ENCODE assay signal across 7 cellular contexts in genomic region chr22:37656583-37656982, GRCh38. TPM values are rescaled to one million over a fixed set of nuclear protein-coding genes. Genes with fewer than 3 reads are reported as not detected.
DNase-seq lines count a peak whose midpoint lies in the region; ATAC-seq, FAIRE-seq and TF ChIP-seq lines count a peak whose summit lies in the region.
"Not testable (repeated sequence)": the region's sequence is repeated elsewhere in the genome, so short reads cannot be mapped to it uniquely, and the experiment has no call there.

No MANE protein-coding gene starts in this region.

- not testable (repeated sequence) for H3K9me3 Mint-ChIP-seq in activated CD4-positive, alpha-beta T cell treated with anti-CD3 and anti-CD28 coated beads, Interleukin-2, amount 10 ng/mL, durations not matched to agents 24 days and 14 days; activated T-helper 17 cell treated with anti-CD3 and anti-CD28 coated beads, Interleukin-2, amount 50 U/mL, for 72 hours; naive thymus-derived CD8-positive, alpha-beta T cell

- H3K4me1 ChIP-seq in BLaER1 (peaks cover 30% of the 10 kb centered on the region), OCI-LY1 (ENCODE audit: insufficient read depth, low read length, severe bottlenecking) (peaks cover 28% of the 10 kb centered on the region), K562 (replicated peaks in 1 of 2; ENCODE audit: control insufficient read depth in 2 of 2, insufficient read depth in 2 of 2, low read length in 2 of 2) (peaks cover 19 to 27% of the 10 kb centered on the region in 2 experiments), gastrocnemius medialis (peaks cover 28 to 30% of the 10 kb centered on the region in 2 donors)

- not testable (repeated sequence) for H3K27me3 ChIP-seq in BLaER1; OCI-LY1 (ENCODE audit: insufficient read depth, low read length); K562 (ENCODE audit: control insufficient read depth in 2 of 2, insufficient read depth in 2 of 2, low read length in 2 of 2); gastrocnemius medialis

- in situ Hi-C loops in K562 (cut with MboI); gastrocnemius medialis (cut with MboI; ENCODE audit: low sequenced_read_pairs in 4 of 4): not testable (repeated sequence)

- 95% methylated on average over 4 of the region's 4 CpGs for WGBS in K562 (ENCODE audit: insufficient coverage, low coverage, missing lambda C conversion rate)

- not testable (repeated sequence) for BruUV-seq in K562 (replicated peaks; lab: Mats Ljungman, UMichigan)

- H3K4me3 Mint-ChIP-seq in activated CD4-positive, alpha-beta T cell treated with anti-CD3 and anti-CD28 coated beads, Interleukin-2, amount 10 ng/mL, durations not matched to agents 24 days and 14 days; activated T-helper 17 cell treated with anti-CD3 and anti-CD28 coated beads, Interleukin-2, amount 50 U/mL, for 72 hours: not testable (repeated sequence)
- H3K4me3 Mint-ChIP-seq in naive thymus-derived CD8-positive, alpha-beta T cell: peak overlapping the region in 1 of 10 donors; percentile 15

- H3K36me3 ChIP-seq in BLaER1 (peaks cover 31% of the 10 kb centered on the region), OCI-LY1 (ENCODE audit: insufficient read depth, low read length) (peaks cover 28% of the 10 kb centered on the region), K562 (ENCODE audit: control insufficient read depth, insufficient read depth, low read length) (peaks cover 28% of the 10 kb centered on the region; the same call in 2 of the 3 replicates)
- not testable (repeated sequence) for H3K36me3 ChIP-seq in gastrocnemius medialis

- not testable (repeated sequence) for H3K27me3 Mint-ChIP-seq in activated CD4-positive, alpha-beta T cell treated with anti-CD3 and anti-CD28 coated beads, Interleukin-2, amount 10 ng/mL, durations not matched to agents 24 days and 14 days; activated T-helper 17 cell treated with anti-CD3 and anti-CD28 coated beads, Interleukin-2, amount 50 U/mL, for 72 hours; naive thymus-derived CD8-positive, alpha-beta T cell

- H3K27ac Mint-ChIP-seq in activated CD4-positive, alpha-beta T cell treated with anti-CD3 and anti-CD28 coated beads, Interleukin-2, amount 10 ng/mL, durations not matched to agents 24 days and 14 days: peak overlapping the region; percentile 76
- peak overlapping the region; percentile 79 for H3K27ac Mint-ChIP-seq in activated T-helper 17 cell treated with anti-CD3 and anti-CD28 coated beads, Interleukin-2, amount 50 U/mL, for 72 hours
- H3K27ac Mint-ChIP-seq in naive thymus-derived CD8-positive, alpha-beta T cell: peak overlapping the region in 7 of 10 donors; percentile 48 to 86 (median 64)

- peaks cover 39% of the 10 kb centered on the region for H3K36me3 Mint-ChIP-seq in activated CD4-positive, alpha-beta T cell treated with anti-CD3 and anti-CD28 coated beads, Interleukin-2, amount 10 ng/mL, durations not matched to agents 24 days and 14 days (ENCODE audit: low read depth)
- H3K36me3 Mint-ChIP-seq in activated T-helper 17 cell treated with anti-CD3 and anti-CD28 coated beads, Interleukin-2, amount 50 U/mL, for 72 hours (ENCODE audit: low read depth): peaks cover 66% of the 10 kb centered on the region
- peaks cover 0 to 41% (median 9%) of the 10 kb centered on the region in 3 donors for H3K36me3 Mint-ChIP-seq in naive thymus-derived CD8-positive, alpha-beta T cell

- not testable (repeated sequence) for H3K4me3 ChIP-seq in BLaER1; OCI-LY1 (ENCODE audit: low read depth, low read length, poor library complexity, severe bottlenecking); K562; gastrocnemius medialis

- CTCF ChIA-PET in K562 (lab: Yijun Ruan, JAX; ENCODE audit: low intra/inter-chr PET ratio): not testable (repeated sequence)

- not testable (repeated sequence) for TF ChIP-seq EP300 in K562 (IDR thresholded peaks at IDR 0.05; ENCODE audit: low read length)

- H3F3A ChIP-seq in OCI-LY1 (ENCODE audit: insufficient read depth, low read length): not testable (repeated sequence)

- not testable (repeated sequence) for H3K9me2 ChIP-seq in OCI-LY1 (ENCODE audit: low read depth, low read length)

- not testable (repeated sequence) for FAIRE-seq in K562 (lab: Jason Lieb, UNC)

- TF ChIP-seq CTCF in OCI-LY1 (IDR thresholded peaks at IDR 0.05; ENCODE audit: low read length); K562 (IDR thresholded peaks at IDR 0.05 in 2 of 3, conservative IDR thresholded peaks at IDR 0.05 in 1 of 3; ENCODE audit: insufficient read depth in 2 of 3, low read depth in 1 of 3, low read length in 3 of 3); gastrocnemius medialis (IDR thresholded peaks at IDR 0.05 in 4 of 5, conservative IDR thresholded peaks at IDR 0.05 in 1 of 5): not testable (repeated sequence)

- not testable (repeated sequence) for H3K27ac ChIP-seq in BLaER1
- H3K27ac ChIP-seq in OCI-LY1 (ENCODE audit: low read depth, low read length, poor library complexity, severe bottlenecking) (peak overlapping the region; percentile 65), K562 (ENCODE audit: extremely low read depth, low read depth, low read length) (peak overlapping the region; percentile 62; the same call in 2 of the 3 replicates), gastrocnemius medialis (peak overlapping the region in 3 of 4 donors; percentile 0 to 43 (median 40))

- not testable (repeated sequence) for TF ChIP-seq POLR2A in K562 (conservative IDR thresholded peaks at IDR 0.05); gastrocnemius medialis (IDR thresholded peaks at IDR 0.05)

- 0 out of 2 replicates have a peak overlapping the region, but pooled peaks have one; percentile 29 for H3K9ac ChIP-seq in BLaER1
- H3K9ac ChIP-seq in OCI-LY1 (ENCODE audit: low read length); K562 (ENCODE audit: insufficient read depth in 1 of 2, low read depth in 2 of 2, low read length in 2 of 2): not testable (repeated sequence)

- not testable (repeated sequence) for H2AFZ ChIP-seq in OCI-LY1 (ENCODE audit: low read length); K562 (ENCODE audit: low read depth, low read length)

- peaks cover 29% of the 10 kb centered on the region for H3K4me1 Mint-ChIP-seq in activated CD4-positive, alpha-beta T cell treated with anti-CD3 and anti-CD28 coated beads, Interleukin-2, amount 10 ng/mL, durations not matched to agents 24 days and 14 days
- H3K4me1 Mint-ChIP-seq in activated T-helper 17 cell treated with anti-CD3 and anti-CD28 coated beads, Interleukin-2, amount 50 U/mL, for 72 hours: peaks cover 31% of the 10 kb centered on the region
- H3K4me1 Mint-ChIP-seq in naive thymus-derived CD8-positive, alpha-beta T cell: peaks cover 20 to 46% (median 38%) of the 10 kb centered on the region in 4 donors

- not testable (repeated sequence) for DNase-seq in activated CD4-positive, alpha-beta T cell treated with anti-CD3 and anti-CD28 coated beads, Interleukin-2, amount 10 ng/mL, durations not matched to agents 24 days and 14 days; K562 (ENCODE audit: extremely low read depth in 1 of 4, low spot score in 3 of 4); naive thymus-derived CD8-positive, alpha-beta T cell; gastrocnemius medialis

- intact Hi-C loops in activated CD4-positive, alpha-beta T cell treated with anti-CD3 and anti-CD28 coated beads, Interleukin-2, amount 10 ng/mL, durations not matched to agents 24 days and 14 days (cut with micrococcal nuclease); K562 (cut with micrococcal nuclease): not testable (repeated sequence)
- intact Hi-C loops in gastrocnemius medialis (cut with DNase I; ENCODE audit: low total_unique reads): loop anchor here (5.0 kb wide), 1 partner anchor 91 kb away; no protein-coding TSS in a partner anchor

- not testable (repeated sequence) for H3K9me1 ChIP-seq in K562 (ENCODE audit: control insufficient read depth, insufficient read depth, low read length)

- not testable (repeated sequence) for ATAC-seq in activated T-helper 17 cell treated with anti-CD3 and anti-CD28 coated beads, Interleukin-2, amount 50 U/mL, for 72 hours (replicated peaks); K562; naive thymus-derived CD8-positive, alpha-beta T cell; gastrocnemius medialis

- POLR2A ChIA-PET in K562 (lab: Yijun Ruan, JAX): interaction anchor here (1.5 kb wide), 1 partner anchor 11 kb away, joined by 3 read pairs; no protein-coding TSS in a partner anchor
- POLR2A ChIA-PET in naive thymus-derived CD8-positive, alpha-beta T cell (lab: Charles Lee): interaction anchor here (0.6 to 66.7 kb wide), 4 partner anchors 7 to 191 kb away, joined by 3 to 2283 read pairs (median 1143); partner anchors contain the start of genes GGA1, LGALS1, NOL12 and PDXP

- H3K9me3 ChIP-seq in BLaER1; OCI-LY1 (ENCODE audit: low read length); K562 (replicated peaks; ENCODE audit: control insufficient read depth, insufficient read depth, low read depth, low read length); gastrocnemius medialis: not testable (repeated sequence)

- H3K79me2 ChIP-seq in OCI-LY1 (ENCODE audit: insufficient read depth, low read length) (peaks cover 26% of the 10 kb centered on the region), K562 (ENCODE audit: control insufficient read depth, insufficient read depth, low read length) (peaks cover 31% of the 10 kb centered on the region)

- TF ChIP-seq RAD21 in K562 (CRISPR knock-in tag; conservative IDR thresholded peaks at IDR 0.05 in 1 of 2, IDR thresholded peaks at IDR 0.05 in 1 of 2): not testable (repeated sequence)

- H4K20me1 ChIP-seq in BLaER1 (peaks cover 27% of the 10 kb centered on the region), K562 (replicated peaks; ENCODE audit: control insufficient read depth, insufficient read depth, low read length) (peaks cover 16% of the 10 kb centered on the region)
- H4K20me1 ChIP-seq in OCI-LY1 (ENCODE audit: insufficient read depth, low read length): not testable (repeated sequence)

- not testable (repeated sequence) for H3K4me2 ChIP-seq in BLaER1; OCI-LY1 (ENCODE audit: low read length); K562 (ENCODE audit: insufficient read depth, low read length)

RNA-seq across cellular contexts. Expression of gene PDXP, which starts 1.9 kb away (rescaled TPM):
- 49.3 and 51.2 TPM in 2 replicates for total RNA-seq in activated CD4-positive, alpha-beta T cell treated with anti-CD3 and anti-CD28 coated beads, Interleukin-2, amount 10 ng/mL, durations not matched to agents 24 days and 14 days
- 10 to 100 TPM; 38.0 to 43.2 TPM for total RNA-seq in activated T-helper 17 cell treated with anti-CD3 and anti-CD28 coated beads, Interleukin-2, amount 50 U/mL, for 72 hours
- 8.1 and 23.1 TPM in 2 replicates for total RNA-seq in K562 (2011; cell fraction: chromatin; rRNA removed; ENCODE audit: low replicate concordance)
- total RNA-seq in K562 (2011; cell fraction: nucleolus; rRNA removed): 20.8 and 21.3 TPM in 2 replicates
- 19.4 and 21.3 TPM in 2 replicates for total RNA-seq in K562 (2011; cell fraction: nucleoplasm; rRNA removed)
- total RNA-seq in K562 (2014; rRNA removed) (38.8 and 55.8 TPM in 2 replicates), K562 (2014; rRNA removed; fragmentation: Illumina TruSeq; extraction: Trizol) (27.6 and 29.0 TPM in 2 replicates), K562 (2015; rRNA removed; fragmentation: Illumina TruSeq; extraction: Trizol) (30.9 and 32.5 TPM in 2 replicates), K562 (2021) (47.5 and 50.0 TPM in 2 replicates), gastrocnemius medialis (10 to 100 TPM; 10.3 to 28.7 (median 16.6) TPM)
- polyA plus RNA-seq in K562 (2011; rRNA removed) (42.8 and 51.4 TPM in 2 replicates), K562 (2014; fragmentation: Illumina TruSeq; extraction: Trizol) (54.2 and 62.3 TPM in 2 replicates), K562 (2014; fragmentation: Nextera tagmentation; extraction: Ambion mirVana) (10 to 100 TPM in 1 of 2 experiments, 1 to 10 TPM in 1; 7.9 to 11.8 TPM), K562 (2014; rRNA removed) (45.7 and 47.8 TPM in 2 replicates)
- 73.7 and 106 TPM in 2 replicates for polyA plus RNA-seq in K562 (2011; cell fraction: cytosol; rRNA removed)
- polyA plus RNA-seq in K562 (2011; cell fraction: nucleus; rRNA removed): 34.8 and 35.2 TPM in 2 replicates
- 25.7 and 42.5 TPM in 2 replicates for polyA plus RNA-seq in K562 (2012)
- polyA minus RNA-seq in K562 (2011; rRNA and poly(A)+ RNA removed): 21.5 and 27.1 TPM in 2 replicates
- 30.1 and 30.4 TPM in 2 replicates for polyA minus RNA-seq in K562 (2011; cell fraction: cytosol; rRNA and poly(A)+ RNA removed)
- 8.6 and 12.3 TPM in 2 replicates for polyA minus RNA-seq in K562 (2011; cell fraction: nucleus; rRNA and poly(A)+ RNA removed)
- total RNA-seq in naive thymus-derived CD8-positive, alpha-beta T cell: 1 to 10 TPM; 4.3 to 5.9 TPM
- 1 to 10 TPM; 1.7 to 9.6 (median 5.8) TPM for polyA plus RNA-seq in naive thymus-derived CD8-positive, alpha-beta T cell

RNA-seq across cellular contexts. Expression of gene SH3BP1, which starts 17.1 kb away (rescaled TPM):
- 110 and 115 TPM in 2 replicates for total RNA-seq in activated CD4-positive, alpha-beta T cell treated with anti-CD3 and anti-CD28 coated beads, Interleukin-2, amount 10 ng/mL, durations not matched to agents 24 days and 14 days
- total RNA-seq in activated T-helper 17 cell treated with anti-CD3 and anti-CD28 coated beads, Interleukin-2, amount 50 U/mL, for 72 hours: 100 to 1,000 TPM; 118 to 132 TPM
- total RNA-seq in K562 (2011; cell fraction: chromatin; rRNA removed; ENCODE audit: low replicate concordance): 27.4 and 84.8 TPM in 2 replicates
- total RNA-seq in K562 (2011; cell fraction: nucleolus; rRNA removed): 40.0 and 41.0 TPM in 2 replicates
- 21.5 and 25.7 TPM in 2 replicates for total RNA-seq in K562 (2011; cell fraction: nucleoplasm; rRNA removed)
- total RNA-seq in K562 (2014; rRNA removed) (18.6 and 21.2 TPM in 2 replicates), K562 (2014; rRNA removed; fragmentation: Illumina TruSeq; extraction: Trizol) (7.4 and 9.7 TPM in 2 replicates), K562 (2015; rRNA removed; fragmentation: Illumina TruSeq; extraction: Trizol) (9.3 and 9.4 TPM in 2 replicates), K562 (2021) (29.9 and 36.2 TPM in 2 replicates), gastrocnemius medialis (1 to 10 TPM in 3 of 4 donors, not detected in 1; 1.1 to 1.8 (median 1.6) TPM)
- polyA plus RNA-seq in K562 (2011; rRNA removed) (11.5 and 14.9 TPM in 2 replicates), K562 (2014; fragmentation: Illumina TruSeq; extraction: Trizol) (32.1 and 36.0 TPM in 2 replicates), K562 (2014; fragmentation: Nextera tagmentation; extraction: Ambion mirVana) (under 1 TPM; 0.10 to 0.17 TPM), K562 (2014; rRNA removed) (8.7 and 10.4 TPM in 2 replicates)
- 10.1 and 21.2 TPM in 2 replicates for polyA plus RNA-seq in K562 (2011; cell fraction: cytosol; rRNA removed)
- 23.7 and 33.6 TPM in 2 replicates for polyA plus RNA-seq in K562 (2011; cell fraction: nucleus; rRNA removed)
- polyA plus RNA-seq in K562 (2012): 34.0 and 58.5 TPM in 2 replicates
- 16.7 and 17.5 TPM in 2 replicates for polyA minus RNA-seq in K562 (2011; rRNA and poly(A)+ RNA removed)
- 12.7 and 19.9 TPM in 2 replicates for polyA minus RNA-seq in K562 (2011; cell fraction: cytosol; rRNA and poly(A)+ RNA removed)
- 13.7 and 15.5 TPM in 2 replicates for polyA minus RNA-seq in K562 (2011; cell fraction: nucleus; rRNA and poly(A)+ RNA removed)
- 10 to 100 TPM; 77.9 to 79.0 TPM for total RNA-seq in naive thymus-derived CD8-positive, alpha-beta T cell
- polyA plus RNA-seq in naive thymus-derived CD8-positive, alpha-beta T cell: 10 to 100 TPM; 16.9 to 26.5 (median 25.6) TPM

RNA-seq across cellular contexts. Expression of gene LGALS1, which starts 18.9 kb away (rescaled TPM):
- 361 and 362 TPM in 2 replicates for total RNA-seq in activated CD4-positive, alpha-beta T cell treated with anti-CD3 and anti-CD28 coated beads, Interleukin-2, amount 10 ng/mL, durations not matched to agents 24 days and 14 days
- 1,000 to 10,000 TPM; 1,410 to 2,076 TPM for total RNA-seq in activated T-helper 17 cell treated with anti-CD3 and anti-CD28 coated beads, Interleukin-2, amount 50 U/mL, for 72 hours
- 14.2 and 41.4 TPM in 2 replicates for total RNA-seq in K562 (2011; cell fraction: chromatin; rRNA removed; ENCODE audit: low replicate concordance)
- 152 and 183 TPM in 2 replicates for total RNA-seq in K562 (2011; cell fraction: nucleolus; rRNA removed)
- 99.6 and 131 TPM in 2 replicates for total RNA-seq in K562 (2011; cell fraction: nucleoplasm; rRNA removed)
- total RNA-seq in K562 (2014; rRNA removed): 373 and 487 TPM in 2 replicates
- total RNA-seq in K562 (2014; rRNA removed; fragmentation: Illumina TruSeq; extraction: Trizol): 94.3 and 160 TPM in 2 replicates
- total RNA-seq in K562 (2015; rRNA removed; fragmentation: Illumina TruSeq; extraction: Trizol): 455 and 466 TPM in 2 replicates
- total RNA-seq in K562 (2021): 330 and 373 TPM in 2 replicates
- polyA plus RNA-seq in K562 (2011; rRNA removed): 800 and 995 TPM in 2 replicates
- 1,618 and 2,500 TPM in 2 replicates for polyA plus RNA-seq in K562 (2011; cell fraction: cytosol; rRNA removed)
- polyA plus RNA-seq in K562 (2011; cell fraction: nucleus; rRNA removed): 492 and 635 TPM in 2 replicates
- polyA plus RNA-seq in K562 (2012): 1,292 and 1,616 TPM in 2 replicates
- 189 and 298 TPM in 2 replicates for polyA plus RNA-seq in K562 (2014; fragmentation: Illumina TruSeq; extraction: Trizol)
- 100 to 1,000 TPM; 240 to 301 TPM for polyA plus RNA-seq in K562 (2014; fragmentation: Nextera tagmentation; extraction: Ambion mirVana)
- 474 and 680 TPM in 2 replicates for polyA plus RNA-seq in K562 (2014; rRNA removed)
- polyA minus RNA-seq in K562 (2011; rRNA and poly(A)+ RNA removed): 187 and 354 TPM in 2 replicates
- polyA minus RNA-seq in K562 (2011; cell fraction: cytosol; rRNA and poly(A)+ RNA removed): 194 and 200 TPM in 2 replicates
- polyA minus RNA-seq in K562 (2011; cell fraction: nucleus; rRNA and poly(A)+ RNA removed): 64.1 and 86.9 TPM in 2 replicates
- 10 to 100 TPM; 14.3 to 16.8 TPM for total RNA-seq in naive thymus-derived CD8-positive, alpha-beta T cell
- 100 to 1,000 TPM in 1 of 3 donors, 10 to 100 TPM in 2; 19.6 to 122 (median 34.8) TPM for polyA plus RNA-seq in naive thymus-derived CD8-positive, alpha-beta T cell
- 1,000 to 10,000 TPM in 3 of 4 donors, 100 to 1,000 TPM in 1; 561 to 1,888 (median 1,101) TPM for total RNA-seq in gastrocnemius medialis

RNA-seq across cellular contexts. Expression of gene NOL12, which starts 29.6 kb away (rescaled TPM):
- 67.9 and 70.3 TPM in 2 replicates for total RNA-seq in activated CD4-positive, alpha-beta T cell treated with anti-CD3 and anti-CD28 coated beads, Interleukin-2, amount 10 ng/mL, durations not matched to agents 24 days and 14 days
- total RNA-seq in activated T-helper 17 cell treated with anti-CD3 and anti-CD28 coated beads, Interleukin-2, amount 50 U/mL, for 72 hours: 10 to 100 TPM; 22.1 to 46.1 TPM
- 24.1 and 61.4 TPM in 2 replicates for total RNA-seq in K562 (2011; cell fraction: chromatin; rRNA removed; ENCODE audit: low replicate concordance)
- total RNA-seq in K562 (2011; cell fraction: nucleolus; rRNA removed): 43.3 and 44.0 TPM in 2 replicates
- total RNA-seq in K562 (2011; cell fraction: nucleoplasm; rRNA removed): 30.8 and 31.2 TPM in 2 replicates
- total RNA-seq in K562 (2014; rRNA removed) (40.9 and 42.2 TPM in 2 replicates), K562 (2014; rRNA removed; fragmentation: Illumina TruSeq; extraction: Trizol) (8.4 and 13.9 TPM in 2 replicates), K562 (2015; rRNA removed; fragmentation: Illumina TruSeq; extraction: Trizol) (29.1 and 33.7 TPM in 2 replicates), K562 (2021) (26.8 and 28.5 TPM in 2 replicates), gastrocnemius medialis (10 to 100 TPM; 10.0 to 21.7 (median 16.6) TPM)
- polyA plus RNA-seq in K562 (2011; rRNA removed) (17.2 and 19.8 TPM in 2 replicates), K562 (2014; fragmentation: Illumina TruSeq; extraction: Trizol) (33.6 and 34.3 TPM in 2 replicates), K562 (2014; fragmentation: Nextera tagmentation; extraction: Ambion mirVana) (10 to 100 TPM in 1 of 2 experiments, 1 to 10 TPM in 1; 2.8 to 10.5 TPM), K562 (2014; rRNA removed) (40.8 and 41.4 TPM in 2 replicates)
- 19.6 and 24.7 TPM in 2 replicates for polyA plus RNA-seq in K562 (2011; cell fraction: cytosol; rRNA removed)
- polyA plus RNA-seq in K562 (2011; cell fraction: nucleus; rRNA removed): 38.3 and 48.3 TPM in 2 replicates
- 25.1 and 27.1 TPM in 2 replicates for polyA plus RNA-seq in K562 (2012)
- 7.3 and 8.8 TPM in 2 replicates for polyA minus RNA-seq in K562 (2011; rRNA and poly(A)+ RNA removed)
- 8.7 and 12.7 TPM in 2 replicates for polyA minus RNA-seq in K562 (2011; cell fraction: cytosol; rRNA and poly(A)+ RNA removed)
- polyA minus RNA-seq in K562 (2011; cell fraction: nucleus; rRNA and poly(A)+ RNA removed): 7.2 and 10.0 TPM in 2 replicates
- total RNA-seq in naive thymus-derived CD8-positive, alpha-beta T cell: 10 to 100 TPM; 47.9 to 48.6 TPM
- 10 to 100 TPM; 35.0 to 46.4 (median 43.8) TPM for polyA plus RNA-seq in naive thymus-derived CD8-positive, alpha-beta T cell

RNA-seq across cellular contexts. Expression of gene TRIOBP, which starts 40.3 kb away (rescaled TPM):
- total RNA-seq in activated CD4-positive, alpha-beta T cell treated with anti-CD3 and anti-CD28 coated beads, Interleukin-2, amount 10 ng/mL, durations not matched to agents 24 days and 14 days: 33.3 and 34.8 TPM in 2 replicates
- 10 to 100 TPM; 28.2 to 36.9 TPM for total RNA-seq in activated T-helper 17 cell treated with anti-CD3 and anti-CD28 coated beads, Interleukin-2, amount 50 U/mL, for 72 hours
- 9.1 and 30.1 TPM in 2 replicates for total RNA-seq in K562 (2011; cell fraction: chromatin; rRNA removed; ENCODE audit: low replicate concordance)
- total RNA-seq in K562 (2011; cell fraction: nucleolus; rRNA removed): 16.3 and 16.6 TPM in 2 replicates
- total RNA-seq in K562 (2011; cell fraction: nucleoplasm; rRNA removed): 9.3 and 13.8 TPM in 2 replicates
- 9.4 and 11.9 TPM in 2 replicates for total RNA-seq in K562 (2014; rRNA removed)
- 2.9 and 3.3 TPM in 2 replicates for total RNA-seq in K562 (2014; rRNA removed; fragmentation: Illumina TruSeq; extraction: Trizol)
- total RNA-seq in K562 (2015; rRNA removed; fragmentation: Illumina TruSeq; extraction: Trizol): 4.0 and 4.6 TPM in 2 replicates
- 9.9 and 11.0 TPM in 2 replicates for total RNA-seq in K562 (2021)
- polyA plus RNA-seq in K562 (2011; rRNA removed): 6.7 and 9.9 TPM in 2 replicates
- 6.9 and 10.9 TPM in 2 replicates for polyA plus RNA-seq in K562 (2011; cell fraction: cytosol; rRNA removed)
- 18.4 and 22.5 TPM in 2 replicates for polyA plus RNA-seq in K562 (2011; cell fraction: nucleus; rRNA removed)
- polyA plus RNA-seq in K562 (2012): 6.7 and 16.8 TPM in 2 replicates
- 5.5 and 6.6 TPM in 2 replicates for polyA plus RNA-seq in K562 (2014; fragmentation: Illumina TruSeq; extraction: Trizol)
- under 1 TPM; 0.24 TPM for polyA plus RNA-seq in K562 (2014; fragmentation: Nextera tagmentation; extraction: Ambion mirVana)
- 13.2 and 13.8 TPM in 2 replicates for polyA plus RNA-seq in K562 (2014; rRNA removed)
- 7.9 and 10.8 TPM in 2 replicates for polyA minus RNA-seq in K562 (2011; rRNA and poly(A)+ RNA removed)
- 3.1 and 3.9 TPM in 2 replicates for polyA minus RNA-seq in K562 (2011; cell fraction: cytosol; rRNA and poly(A)+ RNA removed)
- 5.8 and 8.2 TPM in 2 replicates for polyA minus RNA-seq in K562 (2011; cell fraction: nucleus; rRNA and poly(A)+ RNA removed)
- 10 to 100 TPM; 26.4 to 30.9 TPM for total RNA-seq in naive thymus-derived CD8-positive, alpha-beta T cell
- polyA plus RNA-seq in naive thymus-derived CD8-positive, alpha-beta T cell: 10 to 100 TPM in 2 of 3 donors, 1 to 10 TPM in 1; 7.8 to 11.6 (median 10.7) TPM
- 10 to 100 TPM; 21.7 to 38.2 (median 30.3) TPM for total RNA-seq in gastrocnemius medialis
